Comparison of ENCODE assay signal across 16 cellular contexts in genomic region chr7:111982804-111983203, GRCh38.
"Had no signal": no experiment of that assay in that cellular context is flagged by ENCODE, and none has a peak within 500 bp of the region (broad histone marks: within the 10 kb centered on the region; RNA-seq: fewer than 3 reads in every experiment).

No MANE protein-coding gene starts in this region.

- DNase-seq: activated CD4-positive, alpha-beta T cell treated with anti-CD3 and anti-CD28 coated beads, Interleukin-2, amount 50 U/mL, for 48 hours; activated CD4-positive, CD25-positive, alpha-beta regulatory T cell treated with anti-CD3 and anti-CD28 coated beads, Interleukin-2, amount 50 U/mL, for 72 hours; activated gamma-delta T cell treated with Interleukin-2 at 50 U/mL for 16 hours; activated naive CD8-positive, alpha-beta T cell treated with anti-CD3 and anti-CD28 coated beads for 36 hours; activated T-cell treated with anti-CD3 and anti-CD28 coated beads, Interleukin-2, amount 50 U/mL, for 72 hours; aorta; dorsolateral prefrontal cortex; heart left ventricle; islet precursor cell; mesendoderm; stomach; T-helper 9 cell had no signal

- ATAC-seq: activated T-cell treated with anti-CD3 and anti-CD28 coated beads, Interleukin-2, amount 50 U/mL, for 72 hours; heart left ventricle had no signal

- H3K27ac Mint-ChIP-seq: activated naive CD8-positive, alpha-beta T cell treated with anti-CD3 and anti-CD28 coated beads for 36 hours; activated T-cell treated with anti-CD3 and anti-CD28 coated beads, Interleukin-2, amount 50 U/mL, for 72 hours had no signal

- H3K4me3 ChIP-seq: dorsolateral prefrontal cortex, heart left ventricle, skin epidermis, stomach had no signal

- H3K9me3 ChIP-seq: heart left ventricle, stomach had no signal

- H3K27me3 ChIP-seq: dorsolateral prefrontal cortex, heart left ventricle, stomach had no signal

- H3K4me3 Mint-ChIP-seq: activated naive CD8-positive, alpha-beta T cell treated with anti-CD3 and anti-CD28 coated beads for 36 hours; activated T-cell treated with anti-CD3 and anti-CD28 coated beads, Interleukin-2, amount 50 U/mL, for 72 hours; central memory CD8-positive, alpha-beta T cell; nephron had no signal

- FAIRE-seq: frontal cortex had no signal

- H3K27me3 Mint-ChIP-seq: activated naive CD8-positive, alpha-beta T cell treated with anti-CD3 and anti-CD28 coated beads for 36 hours; central memory CD8-positive, alpha-beta T cell had no signal

- H3K36me3 Mint-ChIP-seq: activated naive CD8-positive, alpha-beta T cell treated with anti-CD3 and anti-CD28 coated beads for 36 hours had no signal

- H3K4me1 Mint-ChIP-seq: activated naive CD8-positive, alpha-beta T cell treated with anti-CD3 and anti-CD28 coated beads for 36 hours; central memory CD8-positive, alpha-beta T cell had no signal

- H3K9me3 Mint-ChIP-seq: activated naive CD8-positive, alpha-beta T cell treated with anti-CD3 and anti-CD28 coated beads for 36 hours; activated T-cell treated with anti-CD3 and anti-CD28 coated beads, Interleukin-2, amount 50 U/mL, for 72 hours; central memory CD8-positive, alpha-beta T cell; nephron had no signal

- H3K4me1 ChIP-seq: stomach had no signal
